ENCODE assay signal across 29 cellular contexts in genomic region chr13:109271061-109271460, GRCh38.
DNase-seq lines count a peak whose midpoint lies in the region; ATAC-seq and TF ChIP-seq lines count a peak whose summit lies in the region.
"Had no signal": no experiment of that assay in that cellular context is flagged by ENCODE, and none has a peak within 500 bp of the region (broad histone marks: within the 10 kb centered on the region; RNA-seq: fewer than 3 reads in every experiment).

No MANE protein-coding gene starts in this region.

- H3K4me3 Mint-ChIP-seq in GM23338: no peak overlapping the region
- H3K4me3 Mint-ChIP-seq: activated naive CD4-positive, alpha-beta T cell treated with anti-CD3 and anti-CD28 coated beads for 36 hours; nephron; T-helper 2 cell treated with Interferon-gamma antibody and Interleukin-4, amounts not matched to agents 5 μg/mL and 100 μg/mL, for 36 hours had no signal

- intact Hi-C loops in esophagus squamous epithelium (cut with DNase I): loop anchor here (10.0 kb wide), 1 partner anchor 126 kb away; no protein-coding TSS in a partner anchor

- H3K4me1 ChIP-seq in GM23338 (ENCODE audit: insufficient read depth): peaks cover 26% of the 10 kb centered on the region
- H3K4me1 ChIP-seq in esophagus squamous epithelium: peaks cover 0 to 30% (median 0%) of the 10 kb centered on the region in 3 donors
- peaks cover 34% of the 10 kb centered on the region for H3K4me1 ChIP-seq in smooth muscle cell (ENCODE audit: low read depth)
- H3K4me1 ChIP-seq: prostate gland had no signal

- peaks cover 7% of the 10 kb centered on the region for H3K9me3 Mint-ChIP-seq in GM23338
- H3K9me3 Mint-ChIP-seq: activated naive CD4-positive, alpha-beta T cell treated with anti-CD3 and anti-CD28 coated beads for 36 hours; nephron; T-helper 2 cell treated with Interferon-gamma antibody and Interleukin-4, amounts not matched to agents 5 μg/mL and 100 μg/mL, for 36 hours had no signal

- no peaks in the 10 kb centered on the region for H3K27me3 ChIP-seq in GM23338 (ENCODE audit: insufficient read depth)
- H3K27me3 ChIP-seq in esophagus squamous epithelium: no peaks in the 10 kb centered on the region
- H3K27me3 ChIP-seq in smooth muscle cell (ENCODE audit: low read depth): no peaks in the 10 kb centered on the region
- H3K27me3 ChIP-seq: esophagus muscularis mucosa, thyroid gland had no signal

- no peaks in the 10 kb centered on the region for H3K9me3 ChIP-seq in esophagus squamous epithelium
- no peaks in the 10 kb centered on the region for H3K9me3 ChIP-seq in smooth muscle cell (replicated peaks; ENCODE audit: low read depth)
- H3K9me3 ChIP-seq: esophagus muscularis mucosa, prostate gland, SK-N-SH, thyroid gland had no signal

- H3F3A ChIP-seq in GM23338 (replicated peaks; ENCODE audit: low read depth): 0 out of 2 replicates have a peak, but pooled peaks cover 3% of the 10 kb centered on the region
- H3F3A ChIP-seq in smooth muscle cell (ENCODE audit: low read depth): no peaks in the 10 kb centered on the region

- H3K36me3 ChIP-seq in GM23338 (ENCODE audit: insufficient read depth) (no peaks in the 10 kb centered on the region), esophagus squamous epithelium (no peaks in the 10 kb centered on the region), smooth muscle cell (ENCODE audit: low read depth) (no peaks in the 10 kb centered on the region)
- H3K36me3 ChIP-seq: esophagus muscularis mucosa, prostate gland, thyroid gland had no signal

- H3K4me3 ChIP-seq in GM23338 (no peak overlapping the region), esophagus squamous epithelium (no peak overlapping the region), smooth muscle cell (no peak overlapping the region)
- H3K4me3 ChIP-seq: esophagus muscularis mucosa, prostate gland, skin epidermis, thyroid gland had no signal

- peak overlapping the region; percentile 56; the same call in 1 of the 2 replicates for H3K4me2 ChIP-seq in GM23338
- H3K4me2 ChIP-seq in smooth muscle cell: no peak overlapping the region
- H3K4me2 ChIP-seq: KMS-11, SK-N-SH had no signal

- peaks cover 5% of the 10 kb centered on the region; the same call in 2 of the 3 replicates for H3K36me3 Mint-ChIP-seq in GM23338 (ENCODE audit: low read depth)

- 0 out of 2 replicates have a peak overlapping the region, but pooled peaks have one; percentile 51 for H3K27ac Mint-ChIP-seq in GM23338
- H3K27ac Mint-ChIP-seq: activated naive CD4-positive, alpha-beta T cell treated with anti-CD3 and anti-CD28 coated beads for 36 hours; nephron; T-helper 2 cell treated with Interferon-gamma antibody and Interleukin-4, amounts not matched to agents 5 μg/mL and 100 μg/mL, for 36 hours had no signal

- H3K9me2 ChIP-seq in GM23338 (ENCODE audit: insufficient read depth): peaks cover 15% of the 10 kb centered on the region
- H3K9me2 ChIP-seq: SK-N-SH had no signal

- H3K27me3 Mint-ChIP-seq in GM23338 (ENCODE audit: insufficient read depth, low read depth, poor library complexity): no peaks in the 10 kb centered on the region

- no peaks in the 10 kb centered on the region for H4K20me1 ChIP-seq in GM23338 (replicated peaks; ENCODE audit: insufficient read depth)
- no peaks in the 10 kb centered on the region for H4K20me1 ChIP-seq in smooth muscle cell (ENCODE audit: low read depth)

- CTCF ChIA-PET in RWPE1 (lab: Yijun Ruan, JAX): no interaction called here

- no peak for TF ChIP-seq POLR2A in esophagus squamous epithelium (IDR thresholded peaks at IDR 0.05)

- DNase-seq in GM23338 (ENCODE audit: low spot score): no peak
- DNase-seq in RWPE1 (ENCODE audit: low spot score): no peak
- no peak for DNase-seq in esophagus squamous epithelium (lab: John Stamatoyannopoulos, UW)
- no peak for DNase-seq in smooth muscle cell (lab: John Stamatoyannopoulos, UW; ENCODE audit: unreplicated experiment)
- DNase-seq in activated T-cell treated with anti-CD3 and anti-CD28 coated beads, Interleukin-2, amount 50 U/mL, for 1 hour: no peak
- DNase-seq in cortex of kidney (lab: John Stamatoyannopoulos, UW): no peak
- DNase-seq: activated CD4-positive, alpha-beta T cell treated with anti-CD3 and anti-CD28 coated beads, Interleukin-2, amount 50 U/mL, for 48 hours; activated naive CD4-positive, alpha-beta T cell treated with anti-CD3 and anti-CD28 coated beads for 36 hours; AML-193; amygdala; caudate nucleus; COR-L47; midbrain; NCI-H1048; NCI-H1930; NCI-H774; OCI-M1; SK-N-SH; stimulated activated CD4-positive, alpha-beta T cell treated with anti-CD3 and anti-CD28 coated beads, Interleukin-2, amount 100 ng/mL, for 48 hours; stimulated activated naive CD8-positive, alpha-beta T cell treated with anti-CD3 and anti-CD28 coated beads, Interleukin-15, Interleukin-2, amounts not matched to agents 100 U/mL and 50 U/mL, for 24 hours; thyroid gland had no signal

- H3K79me2 ChIP-seq in GM23338 (replicated peaks; ENCODE audit: insufficient read depth): no peaks in the 10 kb centered on the region
- H3K79me2 ChIP-seq in smooth muscle cell (ENCODE audit: low read depth): no peaks in the 10 kb centered on the region

- POLR2A ChIA-PET in RWPE1 (lab: Yijun Ruan, JAX; ENCODE audit: low non-redundant PET): no interaction called here

- H3K9ac ChIP-seq in smooth muscle cell (ENCODE audit: low read depth): no peak overlapping the region
- H3K9ac ChIP-seq: KMS-11, SK-N-SH had no signal

- ATAC-seq in GM23338: no peak
- no peak for ATAC-seq in GM18873 (IDR thresholded peaks at IDR 0.05; ENCODE audit: low FRiP score, unreplicated experiment)
- ATAC-seq: stimulated activated naive CD8-positive, alpha-beta T cell treated with anti-CD3 and anti-CD28 coated beads, Interleukin-15, Interleukin-2, amounts not matched to agents 100 U/mL and 50 U/mL, for 24 hours had no signal

- no peak overlapping the region for H2AFZ ChIP-seq in GM23338
- no peak overlapping the region for H2AFZ ChIP-seq in smooth muscle cell (ENCODE audit: low read depth)

- H3K27ac ChIP-seq in GM23338 (ENCODE audit: low read depth) (peak overlapping the region; percentile 90), RWPE1 (peak overlapping the region; percentile 86), esophagus squamous epithelium (peak overlapping the region in 3 of 4 donors; percentile 64 to 79 (median 67)), smooth muscle cell (ENCODE audit: low read depth) (peak overlapping the region; percentile 37)
- H3K27ac ChIP-seq: esophagus muscularis mucosa, HL-60, KMS-11, prostate gland, thyroid gland had no signal

- H3K4me1 Mint-ChIP-seq in GM23338: peaks cover 38% of the 10 kb centered on the region
- H3K4me1 Mint-ChIP-seq: nephron had no signal

- no peak for TF ChIP-seq CTCF in GM23338 (conservative IDR thresholded peaks at IDR 0.05; ENCODE audit: low read depth in 2 of 2)
- TF ChIP-seq CTCF in RWPE1 (conservative IDR thresholded peaks at IDR 0.05; ENCODE audit: low read depth): no peak
- TF ChIP-seq CTCF in esophagus squamous epithelium (IDR thresholded peaks at IDR 0.05): no peak
- no peak for TF ChIP-seq CTCF in smooth muscle cell (IDR thresholded peaks at IDR 0.05; ENCODE audit: borderline replicate concordance, insufficient read depth, poor library complexity, severe bottlenecking)

- 61 to 71% methylated on average over 9 of the region's 9 CpGs for WGBS in esophagus squamous epithelium, 2 donors
- 78% methylated on average over 9 of the region's 9 CpGs for WGBS in smooth muscle cell (ENCODE audit: low lambda C conversion rate)

TF ChIP-seq in GM23338, 12 proteins besides CTCF, POLR2A, EP300 and RAD21 (continues in another document):
- TF ChIP-seq ZNF114 (CRISPR knock-in tag; IDR thresholded peaks at IDR 0.05) (no peak), NANOG (IDR thresholded peaks at IDR 0.05; ENCODE audit: borderline replicate concordance) (no peak), CREB1 (CRISPR knock-in tag; IDR thresholded peaks at IDR 0.05; ENCODE audit: low read depth) (no peak), EZH2 (IDR thresholded peaks at IDR 0.05; ENCODE audit: low read depth, unreplicated experiment) (no peak), JUNB (IDR thresholded peaks at IDR 0.05; ENCODE audit: unreplicated experiment) (no peak), REST (IDR thresholded peaks at IDR 0.05; ENCODE audit: unreplicated experiment) (no peak), ZNF331 (CRISPR knock-in tag; IDR thresholded peaks at IDR 0.05; ENCODE audit: low read depth) (no peak), STAT1 (IDR thresholded peaks at IDR 0.05; ENCODE audit: unreplicated experiment) (no peak)
- TF ChIP-seq, protein P1, sequence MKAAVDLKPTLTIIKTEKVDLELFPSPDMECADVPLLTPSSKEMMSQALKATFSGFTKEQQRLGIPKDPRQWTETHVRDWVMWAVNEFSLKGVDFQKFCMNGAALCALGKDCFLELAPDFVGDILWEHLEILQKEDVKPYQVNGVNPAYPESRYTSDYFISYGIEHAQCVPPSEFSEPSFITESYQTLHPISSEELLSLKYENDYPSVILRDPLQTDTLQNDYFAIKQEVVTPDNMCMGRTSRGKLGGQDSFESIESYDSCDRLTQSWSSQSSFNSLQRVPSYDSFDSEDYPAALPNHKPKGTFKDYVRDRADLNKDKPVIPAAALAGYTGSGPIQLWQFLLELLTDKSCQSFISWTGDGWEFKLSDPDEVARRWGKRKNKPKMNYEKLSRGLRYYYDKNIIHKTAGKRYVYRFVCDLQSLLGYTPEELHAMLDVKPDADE (IDR thresholded peaks at IDR 0.05): no peak

Comparison
In these comparisons a context has a peak if more than half of its experiments do, and no peak if none do; other contexts are left out.
1. H3K27ac ChIP-seq: peak in every context shown above with its lines; median percentile 90 in GM23338; 86 in RWPE1; 67 in esophagus squamous epithelium; 37 in smooth muscle cell.